In genomic region chr3:180199396-180199795, GRCh38 we compare ENCODE assay signal across 21 cellular contexts.
"Had no signal": no experiment of that assay in that cellular context is flagged by ENCODE, and none has a peak within 500 bp of the region (broad histone marks: within the 10 kb centered on the region; RNA-seq: fewer than 3 reads in every experiment).

No MANE protein-coding gene starts in this region.

- H3K9me3 ChIP-seq: right atrium auricular region, tibial artery had no signal

- H3K36me3 ChIP-seq: left lung, right atrium auricular region, tibial artery had no signal

- DNase-seq: activated CD4-positive, alpha-beta T cell treated with anti-CD3 and anti-CD28 coated beads, Interleukin-2, amount 10 ng/mL, durations not matched to agents 7 days and 5 days; activated CD8-positive, alpha-beta T cell treated with anti-CD3 and anti-CD28 coated beads, Interleukin-2, amount 10 ng/mL, durations not matched to agents 7 days and 5 days; activated naive CD4-positive, alpha-beta T cell treated with anti-CD3 and anti-CD28 coated beads for 36 hours; activated T-cell treated with anti-CD3 and anti-CD28 coated beads, Interleukin-2, amount 50 U/mL, for 24 hours; anterior cingulate cortex; caudate nucleus; endodermal cell; hypothalamus; left lung; occipital lobe; stimulated activated CD4-positive, alpha-beta T cell treated with anti-CD3 and anti-CD28 coated beads, Interleukin-2, amount 100 ng/mL, for 24 hours; stimulated activated naive CD8-positive, alpha-beta T cell treated with anti-CD3 and anti-CD28 coated beads, Interleukin-15, Interleukin-2, amounts not matched to agents 100 U/mL and 50 U/mL, for 24 hours; substantia nigra; tibial artery had no signal

- H3K9me3 Mint-ChIP-seq: activated CD4-positive, alpha-beta T cell treated with anti-CD3 and anti-CD28 coated beads, Interleukin-2, amount 10 ng/mL, durations not matched to agents 7 days and 5 days; activated naive CD4-positive, alpha-beta T cell treated with anti-CD3 and anti-CD28 coated beads for 36 hours; activated T-cell treated with anti-CD3 and anti-CD28 coated beads, Interleukin-2, amount 50 U/mL, for 24 hours; endodermal cell; mesothelial cell of epicardium; nephron had no signal

- H3K4me1 ChIP-seq: foreskin keratinocyte, left lung, right atrium auricular region, tibial artery had no signal

- H3K27me3 ChIP-seq: foreskin keratinocyte, left lung, right atrium auricular region, tibial artery had no signal

- H3K4me3 Mint-ChIP-seq: activated CD4-positive, alpha-beta T cell treated with anti-CD3 and anti-CD28 coated beads, Interleukin-2, amount 10 ng/mL, durations not matched to agents 7 days and 5 days; activated CD8-positive, alpha-beta T cell treated with anti-CD3 and anti-CD28 coated beads, Interleukin-2, amount 10 ng/mL, durations not matched to agents 7 days and 5 days; activated naive CD4-positive, alpha-beta T cell treated with anti-CD3 and anti-CD28 coated beads for 36 hours; activated T-cell treated with anti-CD3 and anti-CD28 coated beads, Interleukin-2, amount 50 U/mL, for 24 hours; endodermal cell; mesothelial cell of epicardium; nephron had no signal

- H3K4me1 Mint-ChIP-seq: activated CD4-positive, alpha-beta T cell treated with anti-CD3 and anti-CD28 coated beads, Interleukin-2, amount 10 ng/mL, durations not matched to agents 7 days and 5 days; mesothelial cell of epicardium had no signal

- H3K4me3 ChIP-seq: left lung, right atrium auricular region, tibial artery had no signal

- H3K27ac Mint-ChIP-seq: activated CD4-positive, alpha-beta T cell treated with anti-CD3 and anti-CD28 coated beads, Interleukin-2, amount 10 ng/mL, durations not matched to agents 7 days and 5 days; activated CD8-positive, alpha-beta T cell treated with anti-CD3 and anti-CD28 coated beads, Interleukin-2, amount 10 ng/mL, durations not matched to agents 7 days and 5 days; activated naive CD4-positive, alpha-beta T cell treated with anti-CD3 and anti-CD28 coated beads for 36 hours; activated T-cell treated with anti-CD3 and anti-CD28 coated beads, Interleukin-2, amount 50 U/mL, for 24 hours; endodermal cell; mesothelial cell of epicardium; nephron; progenitor cell of endocrine pancreas had no signal

- H3K36me3 Mint-ChIP-seq: brain, mesothelial cell of epicardium had no signal

- H3K27ac ChIP-seq: epithelial cell of prostate, foreskin keratinocyte, left lung, right atrium auricular region, tibial artery had no signal

- H3K27me3 Mint-ChIP-seq: activated CD4-positive, alpha-beta T cell treated with anti-CD3 and anti-CD28 coated beads, Interleukin-2, amount 10 ng/mL, durations not matched to agents 7 days and 5 days; activated T-cell treated with anti-CD3 and anti-CD28 coated beads, Interleukin-2, amount 50 U/mL, for 24 hours; brain; progenitor cell of endocrine pancreas had no signal
